In genomic region chr1:3856923-3857790, GRCh38 we compare ENCODE assay signal across 1 cellular context.
TF ChIP-seq lines count a peak whose summit lies in the region.

CEP104 (minus strand) TSS chr1:3857211; CDS start chr1:3852407, 4,804 bp downstream.
DFFB (plus strand) TSS chr1:3857476; CDS start chr1:3857604, 128 bp downstream.

TF ChIP-seq in K562, 482 proteins besides CTCF, POLR2A, EP300 and RAD21 (continued from another document and continues in another):
- TF ChIP-seq AFF4 (CRISPR knock-in tag; IDR thresholded peaks at IDR 0.05) (no peak), NEUROD1 (IDR thresholded peaks at IDR 0.05; ENCODE audit: borderline replicate concordance, low read depth, low read length, partially characterized antibody) (peak; percentile 38), NKRF (IDR thresholded peaks at IDR 0.05; ENCODE audit: borderline replicate concordance) (peak; percentile 17; the same call in 1 of the 2 replicates), ZBTB2 (IDR thresholded peaks at IDR 0.05) (peak; percentile 99), USF1 (CRISPR knock-in tag; IDR thresholded peaks at IDR 0.05) (peak; percentile 20; the same call in 1 of the 2 replicates), PRDM10 (IDR thresholded peaks at IDR 0.05; ENCODE audit: partially characterized antibody) (peak; percentile 69), MYC (IDR thresholded peaks at IDR 0.05; ENCODE audit: low read depth, low read length) (peak; percentile 83), MYC (CRISPR knock-in tag; IDR thresholded peaks at IDR 0.05; ENCODE audit: borderline replicate concordance, low read depth) (peak; percentile 66; the same call in 1 of the 2 replicates), KDM1A (IDR thresholded peaks at IDR 0.05) (no peak), CEBPG (CRISPR knock-in tag; IDR thresholded peaks at IDR 0.05) (peak; percentile 36; the same call in 1 of the 2 replicates), CEBPG (tag; conservative IDR thresholded peaks at IDR 0.05 in 1 of 2, IDR thresholded peaks at IDR 0.05 in 1 of 2) (no peak), CBFB (CRISPR knock-in tag; IDR thresholded peaks at IDR 0.05) (peak; percentile 79), SMAD1 (IDR thresholded peaks at IDR 0.05; ENCODE audit: low read depth, low read length, partially characterized antibody) (no peak), RB1 (IDR thresholded peaks at IDR 0.05; ENCODE audit: low read depth) (0 out of 2 replicates have a peak, but pooled peaks have one; percentile 27), ZKSCAN1 (IDR thresholded peaks at IDR 0.05; ENCODE audit: low read depth, low read length) (no peak), TAL1 (IDR thresholded peaks at IDR 0.05) (no peak), ZNF444 (CRISPR knock-in tag; IDR thresholded peaks at IDR 0.05) (no peak), FIP1L1 (IDR thresholded peaks at IDR 0.05; ENCODE audit: low read depth, low read length, poor library complexity, severe bottlenecking) (peak; percentile 92), ZNF639 (CRISPR knock-in tag; conservative IDR thresholded peaks at IDR 0.05 in 1 of 2, IDR thresholded peaks at IDR 0.05 in 1 of 2) (no peak), NR2C1 (IDR thresholded peaks at IDR 0.05) (peak; percentile 29; the same call in 1 of the 2 replicates), NR2C1 (tag; IDR thresholded peaks at IDR 0.05) (peak; percentile 42; the same call in 1 of the 2 replicates), C11orf30 (IDR thresholded peaks at IDR 0.05; ENCODE audit: low read depth) (0 out of 2 replicates have a peak, but pooled peaks have one; percentile 21)
- TF ChIP-seq, protein P1, sequence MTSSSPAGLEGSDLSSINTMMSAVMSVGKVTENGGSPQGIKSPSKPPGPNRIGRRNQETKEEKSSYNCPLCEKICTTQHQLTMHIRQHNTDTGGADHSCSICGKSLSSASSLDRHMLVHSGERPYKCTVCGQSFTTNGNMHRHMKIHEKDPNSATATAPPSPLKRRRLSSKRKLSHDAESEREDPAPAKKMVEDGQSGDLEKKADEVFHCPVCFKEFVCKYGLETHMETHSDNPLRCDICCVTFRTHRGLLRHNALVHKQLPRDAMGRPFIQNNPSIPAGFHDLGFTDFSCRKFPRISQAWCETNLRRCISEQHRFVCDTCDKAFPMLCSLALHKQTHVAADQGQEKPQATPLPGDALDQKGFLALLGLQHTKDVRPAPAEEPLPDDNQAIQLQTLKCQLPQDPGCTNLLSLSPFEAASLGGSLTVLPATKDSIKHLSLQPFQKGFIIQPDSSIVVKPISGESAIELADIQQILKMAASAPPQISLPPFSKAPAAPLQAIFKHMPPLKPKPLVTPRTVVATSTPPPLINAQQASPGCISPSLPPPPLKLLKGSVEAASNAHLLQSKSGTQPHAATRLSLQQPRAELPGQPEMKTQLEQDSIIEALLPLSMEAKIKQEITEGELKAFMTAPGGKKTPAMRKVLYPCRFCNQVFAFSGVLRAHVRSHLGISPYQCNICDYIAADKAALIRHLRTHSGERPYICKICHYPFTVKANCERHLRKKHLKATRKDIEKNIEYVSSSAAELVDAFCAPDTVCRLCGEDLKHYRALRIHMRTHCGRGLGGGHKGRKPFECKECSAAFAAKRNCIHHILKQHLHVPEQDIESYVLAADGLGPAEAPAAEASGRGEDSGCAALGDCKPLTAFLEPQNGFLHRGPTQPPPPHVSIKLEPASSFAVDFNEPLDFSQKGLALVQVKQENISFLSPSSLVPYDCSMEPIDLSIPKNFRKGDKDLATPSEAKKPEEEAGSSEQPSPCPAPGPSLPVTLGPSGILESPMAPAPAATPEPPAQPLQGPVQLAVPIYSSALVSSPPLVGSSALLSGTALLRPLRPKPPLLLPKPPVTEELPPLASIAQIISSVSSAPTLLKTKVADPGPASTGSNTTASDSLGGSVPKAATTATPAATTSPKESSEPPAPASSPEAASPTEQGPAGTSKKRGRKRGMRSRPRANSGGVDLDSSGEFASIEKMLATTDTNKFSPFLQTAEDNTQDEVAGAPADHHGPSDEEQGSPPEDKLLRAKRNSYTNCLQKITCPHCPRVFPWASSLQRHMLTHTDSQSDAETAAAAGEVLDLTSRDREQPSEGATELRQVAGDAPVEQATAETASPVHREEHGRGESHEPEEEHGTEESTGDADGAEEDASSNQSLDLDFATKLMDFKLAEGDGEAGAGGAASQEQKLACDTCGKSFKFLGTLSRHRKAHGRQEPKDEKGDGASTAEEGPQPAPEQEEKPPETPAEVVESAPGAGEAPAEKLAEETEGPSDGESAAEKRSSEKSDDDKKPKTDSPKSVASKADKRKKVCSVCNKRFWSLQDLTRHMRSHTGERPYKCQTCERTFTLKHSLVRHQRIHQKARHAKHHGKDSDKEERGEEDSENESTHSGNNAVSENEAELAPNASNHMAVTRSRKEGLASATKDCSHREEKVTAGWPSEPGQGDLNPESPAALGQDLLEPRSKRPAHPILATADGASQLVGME (CRISPR knock-in tag; IDR thresholded peaks at IDR 0.05), result no peak
- TF ChIP-seq, protein P2, sequence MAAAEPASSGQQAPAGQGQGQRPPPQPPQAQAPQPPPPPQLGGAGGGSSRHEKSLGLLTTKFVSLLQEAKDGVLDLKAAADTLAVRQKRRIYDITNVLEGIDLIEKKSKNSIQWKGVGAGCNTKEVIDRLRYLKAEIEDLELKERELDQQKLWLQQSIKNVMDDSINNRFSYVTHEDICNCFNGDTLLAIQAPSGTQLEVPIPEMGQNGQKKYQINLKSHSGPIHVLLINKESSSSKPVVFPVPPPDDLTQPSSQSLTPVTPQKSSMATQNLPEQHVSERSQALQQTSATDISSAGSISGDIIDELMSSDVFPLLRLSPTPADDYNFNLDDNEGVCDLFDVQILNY (CRISPR knock-in tag; IDR thresholded peaks at IDR 0.05), result 0 out of 2 replicates have a peak, but pooled peaks have one; percentile 64
- TF ChIP-seq, protein P3, sequence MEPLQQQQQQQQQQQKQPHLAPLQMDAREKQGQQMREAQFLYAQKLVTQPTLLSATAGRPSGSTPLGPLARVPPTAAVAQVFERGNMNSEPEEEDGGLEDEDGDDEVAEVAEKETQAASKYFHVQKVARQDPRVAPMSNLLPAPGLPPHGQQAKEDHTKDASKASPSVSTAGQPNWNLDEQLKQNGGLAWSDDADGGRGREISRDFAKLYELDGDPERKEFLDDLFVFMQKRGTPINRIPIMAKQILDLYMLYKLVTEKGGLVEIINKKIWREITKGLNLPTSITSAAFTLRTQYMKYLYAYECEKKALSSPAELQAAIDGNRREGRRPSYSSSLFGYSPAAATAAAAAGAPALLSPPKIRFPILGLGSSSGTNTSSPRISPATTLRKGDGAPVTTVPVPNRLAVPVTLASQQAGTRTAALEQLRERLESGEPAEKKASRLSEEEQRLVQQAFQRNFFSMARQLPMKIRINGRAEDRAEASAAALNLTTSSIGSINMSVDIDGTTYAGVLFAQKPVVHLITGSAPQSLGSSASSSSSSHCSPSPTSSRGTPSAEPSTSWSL (CRISPR knock-in tag; IDR thresholded peaks at IDR 0.05; ENCODE audit: borderline replicate concordance), result no peak
- TF ChIP-seq, protein P4, sequence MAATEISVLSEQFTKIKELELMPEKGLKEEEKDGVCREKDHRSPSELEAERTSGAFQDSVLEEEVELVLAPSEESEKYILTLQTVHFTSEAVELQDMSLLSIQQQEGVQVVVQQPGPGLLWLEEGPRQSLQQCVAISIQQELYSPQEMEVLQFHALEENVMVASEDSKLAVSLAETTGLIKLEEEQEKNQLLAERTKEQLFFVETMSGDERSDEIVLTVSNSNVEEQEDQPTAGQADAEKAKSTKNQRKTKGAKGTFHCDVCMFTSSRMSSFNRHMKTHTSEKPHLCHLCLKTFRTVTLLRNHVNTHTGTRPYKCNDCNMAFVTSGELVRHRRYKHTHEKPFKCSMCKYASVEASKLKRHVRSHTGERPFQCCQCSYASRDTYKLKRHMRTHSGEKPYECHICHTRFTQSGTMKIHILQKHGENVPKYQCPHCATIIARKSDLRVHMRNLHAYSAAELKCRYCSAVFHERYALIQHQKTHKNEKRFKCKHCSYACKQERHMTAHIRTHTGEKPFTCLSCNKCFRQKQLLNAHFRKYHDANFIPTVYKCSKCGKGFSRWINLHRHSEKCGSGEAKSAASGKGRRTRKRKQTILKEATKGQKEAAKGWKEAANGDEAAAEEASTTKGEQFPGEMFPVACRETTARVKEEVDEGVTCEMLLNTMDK (IDR thresholded peaks at IDR 0.05; ENCODE audit: borderline replicate concordance, insufficient read depth, low read depth, low read length, poor library complexity, severe bottlenecking), result peak; percentile 90
